17 cellular contexts compared by ENCODE assay signal in genomic region chr2:231257763-231258162, GRCh38. TPM values are rescaled to one million over a fixed set of nuclear protein-coding genes. Genes with fewer than 3 reads are reported as not detected.
DNase-seq lines count a peak whose midpoint lies in the region; ATAC-seq and TF ChIP-seq lines count a peak whose summit lies in the region.
"Had no signal": no experiment of that assay in that cellular context is flagged by ENCODE, and none has a peak within 500 bp of the region (broad histone marks: within the 10 kb centered on the region; RNA-seq: fewer than 3 reads in every experiment).

No MANE protein-coding gene starts in this region.

- peak overlapping the region; percentile 68 for H3K27ac Mint-ChIP-seq in activated naive CD4-positive, alpha-beta T cell treated with anti-CD3 and anti-CD28 coated beads, Interleukin-2, amount 10 ng/mL, durations not matched to agents 7 days and 5 days
- no peak overlapping the region for H3K27ac Mint-ChIP-seq in activated naive CD4-positive, alpha-beta T cell treated with anti-CD3 and anti-CD28 coated beads, Interleukin-2, amount 50 U/mL, for 72 hours
- H3K27ac Mint-ChIP-seq: B cell; CD8-positive, alpha-beta T cell; HFFc6 had no signal

- no peak overlapping the region for H3K4me3 ChIP-seq in colonic mucosa
- no peak overlapping the region for H3K4me3 ChIP-seq in mucosa of descending colon
- H3K4me3 ChIP-seq in SJCRH30, result no peak overlapping the region
- H3K4me3 ChIP-seq: BLaER1 treated with 17β-estradiol and CSF1 and Interleukin-3, amounts not matched to agents 10 nM and 100 nM had no signal

- H3K9ac ChIP-seq in colonic mucosa (ENCODE audit: low read depth in 2 of 2, low read length in 2 of 2), result peak overlapping the region in 1 of 2 donors; percentile 28
- H3K9ac ChIP-seq: BLaER1 treated with 17β-estradiol and CSF1 and Interleukin-3, amounts not matched to agents 10 nM and 100 nM had no signal

- H3K27me3 Mint-ChIP-seq in activated naive CD4-positive, alpha-beta T cell treated with anti-CD3 and anti-CD28 coated beads, Interleukin-2, amount 10 ng/mL, durations not matched to agents 7 days and 5 days, result peaks cover 73% of the 10 kb centered on the region
- H3K27me3 Mint-ChIP-seq: B cell had no signal

- intact Hi-C loops in colonic mucosa (cut with DNase I), result no loop called here
- intact Hi-C loops in mucosa of descending colon (cut with DNase I, micrococcal nuclease), result no loop called here
- intact Hi-C loops in Right ventricle myocardium superior (cut with DNase I), result no loop called here

- CTCF ChIA-PET in activated naive CD4-positive, alpha-beta T cell treated with anti-CD3 and anti-CD28 coated beads, Interleukin-2, amount 10 ng/mL, durations not matched to agents 7 days and 5 days (lab: Charles Lee), result no interaction called here

- H3K27ac ChIP-seq in colonic mucosa (peak overlapping the region; percentile 0), SJCRH30 (no peak overlapping the region)

- H3K9me3 ChIP-seq in colonic mucosa (no peaks in the 10 kb centered on the region), mucosa of descending colon (no peaks in the 10 kb centered on the region), SJCRH30 (replicated peaks) (no peaks in the 10 kb centered on the region)
- H3K9me3 ChIP-seq: BLaER1 treated with 17β-estradiol and CSF1 and Interleukin-3, amounts not matched to agents 10 nM and 100 nM had no signal

- DNase-seq in activated naive CD4-positive, alpha-beta T cell treated with anti-CD3 and anti-CD28 coated beads, Interleukin-2, amount 10 ng/mL, durations not matched to agents 7 days and 5 days, result no peak
- DNase-seq in activated naive CD4-positive, alpha-beta T cell treated with anti-CD3 and anti-CD28 coated beads, Interleukin-2, amount 50 U/mL, for 72 hours (ENCODE audit: low spot score in 2 of 2), result no peak
- DNase-seq in colonic mucosa, result no peak
- no peak for DNase-seq in mucosa of descending colon
- no peak for DNase-seq in SJCRH30
- no peak for DNase-seq in Right ventricle myocardium superior
- no peak for DNase-seq in HuH-7.5 (ENCODE audit: low spot score)
- DNase-seq: Calu3; CD8-positive, alpha-beta T cell; DMS79 treated with DMSO at 0.1 percent for 48 hours; GF-D8; GOT3; H7; HFFc6 had no signal

- H3K4me1 ChIP-seq in colonic mucosa, result peaks cover 4% of the 10 kb centered on the region
- peaks cover 16% of the 10 kb centered on the region for H3K4me1 ChIP-seq in mucosa of descending colon (ENCODE audit: low read depth)
- H3K4me1 ChIP-seq in SJCRH30, result peaks cover 6% of the 10 kb centered on the region

- TF ChIP-seq CTCF in colonic mucosa (IDR thresholded peaks at IDR 0.05), result no peak
- TF ChIP-seq CTCF in mucosa of descending colon (IDR thresholded peaks at IDR 0.05), result no peak

- H3K4me1 Mint-ChIP-seq in activated naive CD4-positive, alpha-beta T cell treated with anti-CD3 and anti-CD28 coated beads, Interleukin-2, amount 10 ng/mL, durations not matched to agents 7 days and 5 days, result peaks cover 13% of the 10 kb centered on the region
- H3K4me1 Mint-ChIP-seq: B cell had no signal

- no peaks in the 10 kb centered on the region for H3K36me3 Mint-ChIP-seq in activated naive CD4-positive, alpha-beta T cell treated with anti-CD3 and anti-CD28 coated beads, Interleukin-2, amount 10 ng/mL, durations not matched to agents 7 days and 5 days
- no peaks in the 10 kb centered on the region for H3K36me3 Mint-ChIP-seq in activated naive CD4-positive, alpha-beta T cell treated with anti-CD3 and anti-CD28 coated beads, Interleukin-2, amount 50 U/mL, for 72 hours
- H3K36me3 Mint-ChIP-seq: CD8-positive, alpha-beta T cell had no signal

- no peaks in the 10 kb centered on the region for H3K36me3 ChIP-seq in colonic mucosa
- no peaks in the 10 kb centered on the region for H3K36me3 ChIP-seq in mucosa of descending colon (ENCODE audit: low read depth)
- H3K36me3 ChIP-seq in SJCRH30, result 0 out of 2 replicates have a peak, but pooled peaks cover 5% of the 10 kb centered on the region

- ATAC-seq in activated naive CD4-positive, alpha-beta T cell treated with anti-CD3 and anti-CD28 coated beads, Interleukin-2, amount 50 U/mL, for 72 hours, result no peak
- ATAC-seq in mucosa of descending colon (peak; percentile 52), Right ventricle myocardium superior (ENCODE audit: poor library complexity) (no peak)
- ATAC-seq: CD8-positive, alpha-beta T cell; HCT116 had no signal

- no peaks in the 10 kb centered on the region for H3K27me3 ChIP-seq in colonic mucosa
- no peaks in the 10 kb centered on the region for H3K27me3 ChIP-seq in SJCRH30
- H3K27me3 ChIP-seq: BLaER1 treated with 17β-estradiol and CSF1 and Interleukin-3, amounts not matched to agents 10 nM and 100 nM had no signal

- no peaks in the 10 kb centered on the region for H3K9me3 Mint-ChIP-seq in activated naive CD4-positive, alpha-beta T cell treated with anti-CD3 and anti-CD28 coated beads, Interleukin-2, amount 10 ng/mL, durations not matched to agents 7 days and 5 days
- no peaks in the 10 kb centered on the region for H3K9me3 Mint-ChIP-seq in activated naive CD4-positive, alpha-beta T cell treated with anti-CD3 and anti-CD28 coated beads, Interleukin-2, amount 50 U/mL, for 72 hours
- H3K9me3 Mint-ChIP-seq: CD8-positive, alpha-beta T cell; HFFc6 had no signal

- H3K4me3 Mint-ChIP-seq in activated naive CD4-positive, alpha-beta T cell treated with anti-CD3 and anti-CD28 coated beads, Interleukin-2, amount 10 ng/mL, durations not matched to agents 7 days and 5 days, result no peak overlapping the region
- H3K4me3 Mint-ChIP-seq: B cell; CD8-positive, alpha-beta T cell; HFFc6 had no signal

RNA-seq across cellular contexts. Expression of gene ARMC9, which starts 59.3 kb away (rescaled TPM):
- 1 to 10 TPM; 2.0 to 4.0 TPM for total RNA-seq in activated naive CD4-positive, alpha-beta T cell treated with anti-CD3 and anti-CD28 coated beads, Interleukin-2, amount 50 U/mL, for 72 hours
- total RNA-seq in colonic mucosa (10 to 100 TPM in 1 of 2 donors, 1 to 10 TPM in 1; 9.8 to 17.2 TPM), mucosa of descending colon (10 to 100 TPM; 10.9 to 32.2 (median 11.9) TPM), Right ventricle myocardium superior (0.89 TPM)
- 16.3 and 19.9 TPM in 2 replicates for total RNA-seq in SJCRH30 (2014; rRNA removed; shearing (Covaris generic))
